Comparison of ENCODE assay signal across 9 cellular contexts in the genomic region with DNA sequence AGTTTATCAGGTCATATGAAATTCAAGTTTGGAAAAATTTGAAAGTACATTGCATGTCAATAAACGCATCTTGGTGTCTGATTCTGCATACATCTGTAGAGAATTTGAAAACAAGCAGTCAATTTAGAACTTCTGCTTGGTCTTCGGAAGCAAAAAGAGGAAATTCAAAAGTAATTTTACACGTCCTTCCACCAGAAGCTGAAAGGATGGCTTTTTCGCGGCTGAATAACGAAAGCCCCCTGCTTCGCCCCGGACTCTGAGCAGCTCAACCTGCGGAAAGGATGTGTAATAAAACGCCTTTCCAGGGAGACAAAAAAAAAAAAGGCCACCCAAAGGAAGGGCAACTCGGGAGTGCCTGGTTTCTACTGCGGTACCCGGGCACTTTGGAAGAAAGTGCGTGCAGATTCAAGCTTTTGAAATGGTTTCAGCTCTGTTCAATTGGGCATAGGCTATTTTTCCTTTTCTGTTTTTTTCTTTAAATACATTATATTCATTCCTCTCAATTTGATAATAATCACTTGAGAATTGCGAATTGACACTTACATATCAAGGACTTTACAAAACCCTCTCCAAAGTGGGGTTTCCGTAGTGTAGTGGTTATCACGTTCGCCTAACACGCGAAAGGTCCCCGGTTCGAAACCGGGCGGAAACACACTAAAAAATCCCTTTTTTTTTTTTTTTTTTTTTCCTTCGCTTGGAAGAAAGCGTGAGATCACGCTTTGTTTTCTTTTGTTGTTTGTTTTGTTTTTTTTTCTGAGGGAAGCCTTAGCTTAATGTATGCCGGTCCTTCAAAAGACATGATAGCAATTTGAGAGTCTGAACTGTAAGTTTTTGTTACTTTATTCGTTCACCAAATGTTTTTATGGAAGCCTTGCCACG. TPM values are rescaled to one million over a fixed set of nuclear protein-coding genes. Genes with fewer than 3 reads are reported as not detected.
DNase-seq lines count a peak whose midpoint lies in the region; ATAC-seq and TF ChIP-seq lines count a peak whose summit lies in the region.
"Had no signal": no experiment of that assay in that cellular context is flagged by ENCODE, and none has a peak within 500 bp of the region (broad histone marks: within the 10 kb centered on the region; RNA-seq: fewer than 3 reads in every experiment).

No MANE protein-coding gene starts in this region.

- peak overlapping the region; percentile 96 for H3K4me3 Mint-ChIP-seq in central memory CD8-positive, alpha-beta T cell

- peaks cover 3% of the 10 kb centered on the region for H3K9me3 ChIP-seq in WERI-Rb-1 (ENCODE audit: severe bottlenecking)

- H3K27ac Mint-ChIP-seq in central memory CD8-positive, alpha-beta T cell (ENCODE audit: low read depth), result peak overlapping the region; percentile 99

- no peaks in the 10 kb centered on the region for H3K27me3 ChIP-seq in WERI-Rb-1 (ENCODE audit: insufficient read depth, low read depth, severe bottlenecking)

- H3K4me1 Mint-ChIP-seq in central memory CD8-positive, alpha-beta T cell, result peaks cover 53% of the 10 kb centered on the region

- H3K27me3 Mint-ChIP-seq in central memory CD8-positive, alpha-beta T cell, result no peaks in the 10 kb centered on the region

- no peaks in the 10 kb centered on the region for H3K9me3 Mint-ChIP-seq in central memory CD8-positive, alpha-beta T cell

- DNase-seq in COR-L47 (lab: John Stamatoyannopoulos, UW) (peak; percentile 90), NCI-H2227 treated with DMSO at 0.1 percent for 48 hours (lab: John Stamatoyannopoulos, UW) (peak; percentile 96), WERI-Rb-1 (peak; percentile 61), iris pigment epithelial cell (ENCODE audit: low read depth) (peak; percentile 57), omental fat pad (ENCODE audit: low spot score) (no peak)
- DNase-seq in central memory CD8-positive, alpha-beta T cell (ENCODE audit: low spot score in 2 of 2), result peak; percentile 55 to 66
- peak; percentile 36 to 44 for DNase-seq in stimulated activated CD4-positive, alpha-beta T cell treated with anti-CD3 and anti-CD28 coated beads, Interleukin-12 subunit alpha, Interleukin-12 subunit beta, amount 100 ng/mL, for 24 hours (ENCODE audit: low read depth in 2 of 2)

- H3K27ac ChIP-seq in WERI-Rb-1, result peak overlapping the region; percentile 99

- peaks cover 46% of the 10 kb centered on the region for H3K36me3 Mint-ChIP-seq in central memory CD8-positive, alpha-beta T cell (ENCODE audit: insufficient read depth)

- peak; percentile 14 for ATAC-seq in HG02759 (IDR thresholded peaks at IDR 0.05; ENCODE audit: unreplicated experiment)
- ATAC-seq in central memory CD8-positive, alpha-beta T cell (replicated peaks; ENCODE audit: extremely low read depth, poor library complexity, severe bottlenecking), result peak; percentile 11
- ATAC-seq in omental fat pad (ENCODE audit: low FRiP score), result no peak

- no peak for TF ChIP-seq CTCF in WERI-Rb-1 (IDR thresholded peaks at IDR 0.05; ENCODE audit: low read depth, low read length)
- no peak for TF ChIP-seq CTCF in omental fat pad (IDR thresholded peaks at IDR 0.05)

- H3K4me3 ChIP-seq in WERI-Rb-1 (ENCODE audit: low read depth, low read length), result peak overlapping the region; percentile 100

- peaks cover 21% of the 10 kb centered on the region for H3K36me3 ChIP-seq in WERI-Rb-1

RNA-seq across cellular contexts. Expression of a gene that starts 1.3 kb away (rescaled TPM):
- total RNA-seq in omental fat pad, result 10 to 100 TPM; 12.2 to 19.5 (median 15.7) TPM

RNA-seq across cellular contexts. Expression of a gene that starts 2.5 kb away (rescaled TPM):
- 1 to 10 TPM; 2.3 to 4.8 (median 2.8) TPM for total RNA-seq in omental fat pad

RNA-seq across cellular contexts. Expression of a gene that starts 7.0 kb away (rescaled TPM):
- 100 to 1,000 TPM in 3 of 4 donors, 10 to 100 TPM in 1; 54.1 to 206 (median 162) TPM for total RNA-seq in omental fat pad

RNA-seq across cellular contexts. Expression of a gene that starts 40.8 kb away (rescaled TPM):
- under 1 TPM in 1 of 4 donors, not detected in 3; 0.25 TPM for total RNA-seq in omental fat pad
- total RNA-seq: T-helper 1 cell treated with Interleukin-12 subunit alpha and Interleukin-12 subunit beta and Interleukin-4 antibody, amounts not matched to agents 30 ng/mL and 1 ng/mL, for 36 hours had no signal

RNA-seq across cellular contexts. Expression of a gene that starts 40.8 kb away (rescaled TPM):
- 10 to 100 TPM in 1 of 4 donors, 1 to 10 TPM in 3; 1.9 to 14.8 (median 2.7) TPM for total RNA-seq in omental fat pad
